In genomic region chr6:41836022-41836659, GRCh38 we compare ENCODE assay signal across 1 cellular context.
TF ChIP-seq lines count a peak whose summit lies in the region.

No MANE protein-coding gene starts in this region.

TF ChIP-seq in IMR-90, 13 proteins besides CTCF, POLR2A, EP300 and RAD21 (continued from another document):
- TF ChIP-seq MAFK (IDR thresholded peaks at IDR 0.05; ENCODE audit: low read depth, low read length) = no peak
